1 cellular context compared by ENCODE assay signal in the genomic region with DNA sequence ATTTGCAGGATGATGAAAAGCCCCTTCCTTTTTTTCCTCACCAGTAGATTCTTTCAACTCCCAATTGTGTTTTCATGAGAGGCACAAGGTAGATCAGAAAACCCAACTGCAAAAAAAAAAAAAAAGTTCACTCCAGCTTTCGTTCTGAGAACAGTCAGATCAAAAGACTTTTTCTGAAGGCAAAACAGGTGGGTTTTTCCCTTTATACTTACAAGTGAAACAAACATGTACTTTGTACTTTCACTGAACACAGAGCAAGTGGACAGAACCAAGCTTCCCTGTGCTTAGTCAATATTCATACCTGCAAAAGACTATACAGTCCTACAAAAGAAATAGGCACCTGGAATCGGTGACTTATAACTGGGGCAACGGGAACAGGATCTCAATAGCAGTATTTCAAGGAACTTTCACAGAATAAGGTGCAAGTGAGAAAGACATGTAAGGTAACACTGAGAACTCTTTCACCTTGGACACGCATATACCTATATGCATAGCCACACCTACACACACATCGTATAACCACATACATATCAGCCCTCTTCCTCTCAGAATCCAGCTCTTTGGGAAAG.
TF ChIP-seq lines count a peak whose summit lies in the region.

No MANE protein-coding gene starts in this region.

TF ChIP-seq in GM12878, 131 proteins besides CTCF, POLR2A, EP300 and RAD21 (continued from another document):
- TF ChIP-seq, protein P1, sequence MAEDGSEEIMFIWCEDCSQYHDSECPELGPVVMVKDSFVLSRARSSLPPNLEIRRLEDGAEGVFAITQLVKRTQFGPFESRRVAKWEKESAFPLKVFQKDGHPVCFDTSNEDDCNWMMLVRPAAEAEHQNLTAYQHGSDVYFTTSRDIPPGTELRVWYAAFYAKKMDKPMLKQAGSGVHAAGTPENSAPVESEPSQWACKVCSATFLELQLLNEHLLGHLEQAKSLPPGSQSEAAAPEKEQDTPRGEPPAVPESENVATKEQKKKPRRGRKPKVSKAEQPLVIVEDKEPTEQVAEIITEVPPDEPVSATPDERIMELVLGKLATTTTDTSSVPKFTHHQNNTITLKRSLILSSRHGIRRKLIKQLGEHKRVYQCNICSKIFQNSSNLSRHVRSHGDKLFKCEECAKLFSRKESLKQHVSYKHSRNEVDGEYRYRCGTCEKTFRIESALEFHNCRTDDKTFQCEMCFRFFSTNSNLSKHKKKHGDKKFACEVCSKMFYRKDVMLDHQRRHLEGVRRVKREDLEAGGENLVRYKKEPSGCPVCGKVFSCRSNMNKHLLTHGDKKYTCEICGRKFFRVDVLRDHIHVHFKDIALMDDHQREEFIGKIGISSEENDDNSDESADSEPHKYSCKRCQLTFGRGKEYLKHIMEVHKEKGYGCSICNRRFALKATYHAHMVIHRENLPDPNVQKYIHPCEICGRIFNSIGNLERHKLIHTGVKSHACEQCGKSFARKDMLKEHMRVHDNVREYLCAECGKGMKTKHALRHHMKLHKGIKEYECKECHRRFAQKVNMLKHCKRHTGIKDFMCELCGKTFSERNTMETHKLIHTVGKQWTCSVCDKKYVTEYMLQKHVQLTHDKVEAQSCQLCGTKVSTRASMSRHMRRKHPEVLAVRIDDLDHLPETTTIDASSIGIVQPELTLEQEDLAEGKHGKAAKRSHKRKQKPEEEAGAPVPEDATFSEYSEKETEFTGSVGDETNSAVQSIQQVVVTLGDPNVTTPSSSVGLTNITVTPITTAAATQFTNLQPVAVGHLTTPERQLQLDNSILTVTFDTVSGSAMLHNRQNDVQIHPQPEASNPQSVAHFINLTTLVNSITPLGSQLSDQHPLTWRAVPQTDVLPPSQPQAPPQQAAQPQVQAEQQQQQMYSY (CRISPR knock-in tag; IDR thresholded peaks at IDR 0.05), result no peak
- TF ChIP-seq RELA (IDR thresholded peaks at IDR 0.05; ENCODE audit: borderline replicate concordance, partially characterized antibody) (peak; percentile 19), SP1 (IDR thresholded peaks at IDR 0.05; ENCODE audit: low read depth, low read length) (no peak), TCF7 (IDR thresholded peaks at IDR 0.05; ENCODE audit: borderline replicate concordance) (peak; percentile 45), MTA2 (IDR thresholded peaks at IDR 0.05; ENCODE audit: low read depth) (peak; percentile 64), BHLHE40 (IDR thresholded peaks at IDR 0.05; ENCODE audit: borderline replicate concordance in 1 of 2, low read depth in 2 of 2, low read length in 1 of 2) (peak in 1 of 2 experiments; percentile 21; a peak in 1 of 4 replicates), CHD1 (IDR thresholded peaks at IDR 0.05; ENCODE audit: low read depth, low read length) (no peak), ZNF217 (IDR thresholded peaks at IDR 0.05) (peak; percentile 90; the same call in 1 of the 2 replicates), SPI1 (IDR thresholded peaks at IDR 0.05; ENCODE audit: borderline replicate concordance, insufficient read depth, low read depth, low read length) (no peak), ZNF384 (IDR thresholded peaks at IDR 0.05; ENCODE audit: borderline replicate concordance, low read depth, low read length) (peak; percentile 94)
- TF ChIP-seq, protein P2, sequence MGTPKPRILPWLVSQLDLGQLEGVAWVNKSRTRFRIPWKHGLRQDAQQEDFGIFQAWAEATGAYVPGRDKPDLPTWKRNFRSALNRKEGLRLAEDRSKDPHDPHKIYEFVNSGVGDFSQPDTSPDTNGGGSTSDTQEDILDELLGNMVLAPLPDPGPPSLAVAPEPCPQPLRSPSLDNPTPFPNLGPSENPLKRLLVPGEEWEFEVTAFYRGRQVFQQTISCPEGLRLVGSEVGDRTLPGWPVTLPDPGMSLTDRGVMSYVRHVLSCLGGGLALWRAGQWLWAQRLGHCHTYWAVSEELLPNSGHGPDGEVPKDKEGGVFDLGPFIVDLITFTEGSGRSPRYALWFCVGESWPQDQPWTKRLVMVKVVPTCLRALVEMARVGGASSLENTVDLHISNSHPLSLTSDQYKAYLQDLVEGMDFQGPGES (IDR thresholded peaks at IDR 0.05), result no peak
- TF ChIP-seq, protein P3, sequence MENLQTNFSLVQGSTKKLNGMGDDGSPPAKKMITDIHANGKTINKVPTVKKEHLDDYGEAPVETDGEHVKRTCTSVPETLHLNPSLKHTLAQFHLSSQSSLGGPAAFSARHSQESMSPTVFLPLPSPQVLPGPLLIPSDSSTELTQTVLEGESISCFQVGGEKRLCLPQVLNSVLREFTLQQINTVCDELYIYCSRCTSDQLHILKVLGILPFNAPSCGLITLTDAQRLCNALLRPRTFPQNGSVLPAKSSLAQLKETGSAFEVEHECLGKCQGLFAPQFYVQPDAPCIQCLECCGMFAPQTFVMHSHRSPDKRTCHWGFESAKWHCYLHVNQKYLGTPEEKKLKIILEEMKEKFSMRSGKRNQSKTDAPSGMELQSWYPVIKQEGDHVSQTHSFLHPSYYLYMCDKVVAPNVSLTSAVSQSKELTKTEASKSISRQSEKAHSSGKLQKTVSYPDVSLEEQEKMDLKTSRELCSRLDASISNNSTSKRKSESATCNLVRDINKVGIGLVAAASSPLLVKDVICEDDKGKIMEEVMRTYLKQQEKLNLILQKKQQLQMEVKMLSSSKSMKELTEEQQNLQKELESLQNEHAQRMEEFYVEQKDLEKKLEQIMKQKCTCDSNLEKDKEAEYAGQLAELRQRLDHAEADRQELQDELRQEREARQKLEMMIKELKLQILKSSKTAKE (IDR thresholded peaks at IDR 0.05; ENCODE audit: low read depth, poor library complexity, severe bottlenecking), result peak; percentile 37
